Comparison of ENCODE assay signal across 8 cellular contexts in the genomic region with DNA sequence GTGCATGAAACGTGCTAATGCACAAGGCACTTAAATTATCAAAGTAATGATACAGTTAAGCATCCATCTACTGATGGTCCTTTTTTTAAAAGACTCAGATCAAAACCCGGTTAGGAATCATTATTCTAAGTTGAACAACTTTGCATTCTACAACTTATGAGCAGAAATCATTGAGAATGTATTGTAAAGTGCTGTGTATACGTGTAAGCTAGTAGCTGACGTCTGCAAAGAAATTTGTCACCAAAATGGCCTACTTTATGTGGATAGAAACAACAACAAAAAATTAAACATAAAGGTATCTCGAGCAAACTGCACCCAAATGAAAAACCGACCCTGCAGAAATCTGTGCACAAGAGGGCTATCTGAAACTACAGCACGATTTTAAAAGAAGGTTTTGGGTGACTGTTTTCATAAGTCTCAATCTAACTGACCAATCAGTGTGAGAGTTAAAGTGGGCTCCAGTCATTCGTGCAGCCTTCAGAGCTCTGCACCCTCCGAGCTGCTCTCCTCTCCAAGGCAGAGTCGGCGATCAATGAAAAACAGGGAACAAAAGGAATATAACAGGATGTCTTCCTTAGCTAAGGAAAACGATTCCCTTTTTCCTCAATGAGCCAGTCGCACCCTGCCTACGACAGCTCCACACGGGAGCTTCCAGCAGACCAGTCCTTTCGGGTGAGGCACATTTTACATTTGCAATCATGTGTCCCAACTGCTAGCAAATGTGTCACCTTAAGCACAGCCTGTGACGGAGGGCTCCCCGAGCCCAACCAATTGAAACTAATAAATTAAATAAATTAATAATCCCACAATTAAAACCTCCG.
DNase-seq lines count a peak whose midpoint lies in the region; ATAC-seq and TF ChIP-seq lines count a peak whose summit lies in the region.

No MANE protein-coding gene starts in this region.

- POLR2A ChIA-PET in AG04449 (lab: Yijun Ruan, JAX) = interaction anchor here (1.1 kb wide), 1 partner anchor 13 kb away, joined by 5 read pairs; no protein-coding TSS in a partner anchor

- intact Hi-C loops in colonic mucosa (cut with DNase I) = no loop called here
- intact Hi-C loops in left colon (cut with DNase I, micrococcal nuclease) = loop anchor here in 1 of 2 donors (10.0 kb wide), 1 partner anchor 193 kb away; no protein-coding TSS in a partner anchor

- ATAC-seq in HG03442 (IDR thresholded peaks at IDR 0.05; ENCODE audit: unreplicated experiment) = peak; percentile 21
- peak; percentile 81 for ATAC-seq in SK-N-SH treated with all-trans-retinoic acid at 6 μM for 48 hours
- peak; percentile 74 for ATAC-seq in left colon
- no peak for ATAC-seq in GM18498 (IDR thresholded peaks at IDR 0.05; ENCODE audit: unreplicated experiment)

- no peaks in the 10 kb centered on the region for H3K9me3 ChIP-seq in colonic mucosa

- no peaks in the 10 kb centered on the region for H3K27me3 ChIP-seq in colonic mucosa

- H3K4me3 ChIP-seq in AG04449 (ENCODE audit: low read depth, low read length) (peak overlapping the region; percentile 74), GM12875 (ENCODE audit: low read depth, low read length) (peak overlapping the region; percentile 62), colonic mucosa (peak overlapping the region; percentile 55)

- CTCF ChIA-PET in AG04449 (lab: Yijun Ruan, JAX) = interaction anchor here (1.0 kb wide), 1 partner anchor 230 kb away, joined by 3 read pairs; no protein-coding TSS in a partner anchor

- no peak for TF ChIP-seq CTCF in AG04449 (IDR thresholded peaks at IDR 0.05; ENCODE audit: insufficient read depth, low read length, missing control alignments)
- TF ChIP-seq CTCF in GM12875 (IDR thresholded peaks at IDR 0.05; ENCODE audit: borderline replicate concordance, insufficient read depth, low read depth, low read length) = no peak
- no peak for TF ChIP-seq CTCF in colonic mucosa (IDR thresholded peaks at IDR 0.05)

- H3K36me3 ChIP-seq in colonic mucosa = no peaks in the 10 kb centered on the region

- H3K9ac ChIP-seq in colonic mucosa (ENCODE audit: low read depth in 2 of 2, low read length in 2 of 2) = peak overlapping the region; percentile 60 to 82

- DNase-seq in AG04449 (ENCODE audit: low read depth, low spot score) (no peak), colonic mucosa (peak; percentile 59), left colon (peak; percentile 52 to 56)
- peak; percentile 31 to 40 for DNase-seq in stimulated activated CD4-positive, alpha-beta T cell treated with anti-CD3 and anti-CD28 coated beads, Interleukin-2, amount 100 ng/mL, for 24 hours

- H3K4me1 ChIP-seq in colonic mucosa = no peaks in the 10 kb centered on the region

- peak overlapping the region; percentile 65 for H3K27ac ChIP-seq in colonic mucosa

TF ChIP-seq in SK-N-SH treated with all-trans-retinoic acid at 6 μM for 48 hours, 23 proteins besides CTCF, POLR2A, EP300 and RAD21:
- TF ChIP-seq ESRRG (CRISPR knock-in tag; IDR thresholded peaks at IDR 0.05) = no peak
- TF ChIP-seq ISL1 (CRISPR knock-in tag; IDR thresholded peaks at IDR 0.05) = no peak
- no peak for TF ChIP-seq ARNTL (CRISPR knock-in tag; IDR thresholded peaks at IDR 0.05; ENCODE audit: borderline replicate concordance, low read depth)
- TF ChIP-seq ZC3H10 (CRISPR knock-in tag; IDR thresholded peaks at IDR 0.05) = no peak
- TF ChIP-seq SNAI2 (CRISPR knock-in tag; IDR thresholded peaks at IDR 0.05) = no peak
- TF ChIP-seq, protein P1, sequence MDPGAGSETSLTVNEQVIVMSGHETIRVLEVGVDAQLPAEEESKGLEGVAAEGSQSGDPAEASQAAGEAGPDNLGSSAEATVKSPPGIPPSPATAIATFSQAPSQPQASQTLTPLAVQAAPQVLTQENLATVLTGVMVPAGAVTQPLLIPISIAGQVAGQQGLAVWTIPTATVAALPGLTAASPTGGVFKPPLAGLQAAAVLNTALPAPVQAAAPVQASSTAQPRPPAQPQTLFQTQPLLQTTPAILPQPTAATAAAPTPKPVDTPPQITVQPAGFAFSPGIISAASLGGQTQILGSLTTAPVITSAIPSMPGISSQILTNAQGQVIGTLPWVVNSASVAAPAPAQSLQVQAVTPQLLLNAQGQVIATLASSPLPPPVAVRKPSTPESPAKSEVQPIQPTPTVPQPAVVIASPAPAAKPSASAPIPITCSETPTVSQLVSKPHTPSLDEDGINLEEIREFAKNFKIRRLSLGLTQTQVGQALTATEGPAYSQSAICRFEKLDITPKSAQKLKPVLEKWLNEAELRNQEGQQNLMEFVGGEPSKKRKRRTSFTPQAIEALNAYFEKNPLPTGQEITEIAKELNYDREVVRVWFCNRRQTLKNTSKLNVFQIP (CRISPR knock-in tag; IDR thresholded peaks at IDR 0.05; ENCODE audit: borderline replicate concordance, low read depth) = no peak
- TF ChIP-seq BACH2 (CRISPR knock-in tag; IDR thresholded peaks at IDR 0.05; ENCODE audit: borderline replicate concordance) = no peak
- TF ChIP-seq ZFP30 (CRISPR knock-in tag; IDR thresholded peaks at IDR 0.05) = no peak
- TF ChIP-seq PPARA (CRISPR knock-in tag; IDR thresholded peaks at IDR 0.05; ENCODE audit: borderline replicate concordance) = no peak
- TF ChIP-seq, protein P2, sequence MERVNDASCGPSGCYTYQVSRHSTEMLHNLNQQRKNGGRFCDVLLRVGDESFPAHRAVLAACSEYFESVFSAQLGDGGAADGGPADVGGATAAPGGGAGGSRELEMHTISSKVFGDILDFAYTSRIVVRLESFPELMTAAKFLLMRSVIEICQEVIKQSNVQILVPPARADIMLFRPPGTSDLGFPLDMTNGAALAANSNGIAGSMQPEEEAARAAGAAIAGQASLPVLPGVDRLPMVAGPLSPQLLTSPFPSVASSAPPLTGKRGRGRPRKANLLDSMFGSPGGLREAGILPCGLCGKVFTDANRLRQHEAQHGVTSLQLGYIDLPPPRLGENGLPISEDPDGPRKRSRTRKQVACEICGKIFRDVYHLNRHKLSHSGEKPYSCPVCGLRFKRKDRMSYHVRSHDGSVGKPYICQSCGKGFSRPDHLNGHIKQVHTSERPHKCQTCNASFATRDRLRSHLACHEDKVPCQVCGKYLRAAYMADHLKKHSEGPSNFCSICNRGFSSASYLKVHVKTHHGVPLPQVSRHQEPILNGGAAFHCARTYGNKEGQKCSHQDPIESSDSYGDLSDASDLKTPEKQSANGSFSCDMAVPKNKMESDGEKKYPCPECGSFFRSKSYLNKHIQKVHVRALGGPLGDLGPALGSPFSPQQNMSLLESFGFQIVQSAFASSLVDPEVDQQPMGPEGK (CRISPR knock-in tag; IDR thresholded peaks at IDR 0.05; ENCODE audit: borderline replicate concordance) = no peak
- TF ChIP-seq RARB (CRISPR knock-in tag; IDR thresholded peaks at IDR 0.05) = no peak
- TF ChIP-seq CSDC2 (CRISPR knock-in tag; IDR thresholded peaks at IDR 0.05) = no peak
- TF ChIP-seq, protein P3, sequence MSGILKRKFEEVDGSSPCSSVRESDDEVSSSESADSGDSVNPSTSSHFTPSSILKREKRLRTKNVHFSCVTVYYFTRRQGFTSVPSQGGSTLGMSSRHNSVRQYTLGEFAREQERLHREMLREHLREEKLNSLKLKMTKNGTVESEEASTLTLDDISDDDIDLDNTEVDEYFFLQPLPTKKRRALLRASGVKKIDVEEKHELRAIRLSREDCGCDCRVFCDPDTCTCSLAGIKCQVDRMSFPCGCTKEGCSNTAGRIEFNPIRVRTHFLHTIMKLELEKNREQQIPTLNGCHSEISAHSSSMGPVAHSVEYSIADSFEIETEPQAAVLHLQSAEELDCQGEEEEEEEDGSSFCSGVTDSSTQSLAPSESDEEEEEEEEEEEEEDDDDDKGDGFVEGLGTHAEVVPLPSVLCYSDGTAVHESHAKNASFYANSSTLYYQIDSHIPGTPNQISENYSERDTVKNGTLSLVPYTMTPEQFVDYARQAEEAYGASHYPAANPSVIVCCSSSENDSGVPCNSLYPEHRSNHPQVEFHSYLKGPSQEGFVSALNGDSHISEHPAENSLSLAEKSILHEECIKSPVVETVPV (CRISPR knock-in tag; IDR thresholded peaks at IDR 0.05) = no peak
- no peak for TF ChIP-seq TCF4 (CRISPR knock-in tag; IDR thresholded peaks at IDR 0.05; ENCODE audit: borderline replicate concordance)
- no peak for TF ChIP-seq ZNF70 (CRISPR knock-in tag; IDR thresholded peaks at IDR 0.05)
TF ChIP-seq in SK-N-SH treated with all-trans-retinoic acid at 6 μM for 48 hours: peak in this region for 0.
